In genomic region chr17:16442141-16442540, GRCh38 we compare ENCODE assay signal across 9 cellular contexts. TPM values are rescaled to one million over a fixed set of nuclear protein-coding genes. Genes with fewer than 3 reads are reported as not detected.
A peak's percentile ranks its signal among the peaks of the same experiment; 100 is the strongest.
DNase-seq lines count a peak whose midpoint lies in the region; ATAC-seq and TF ChIP-seq lines count a peak whose summit lies in the region.
"Had no signal": no experiment of that assay in that cellular context is flagged by ENCODE, and none has a peak within 500 bp of the region (broad histone marks: within the 10 kb centered on the region; RNA-seq: fewer than 3 reads in every experiment).

No MANE protein-coding gene starts in this region.

- peak overlapping the region; percentile 51 to 99 (median 94) for H3K9ac ChIP-seq in BLaER1 treated with 17β-estradiol and CSF1 and Interleukin-3, amounts not matched to agents 10 nM and 100 nM

- CTCF ChIA-PET in T-cell (lab: Charles Lee) = interaction anchor here in 1 of 2 donors (0.8 kb wide), 2 partner anchors 9 to 62 kb away, joined by 3 read pairs; no protein-coding TSS in a partner anchor

- H3K27ac ChIP-seq in BLaER1 treated with 17β-estradiol and CSF1 and Interleukin-3, amounts not matched to agents 10 nM and 100 nM = peak overlapping the region in 10 of 11 experiments; percentile 4 to 99 (median 92); a peak in 17 of 22 replicates

- ATAC-seq in T-cell (replicated peaks in 1 of 4) (no peak), HG03565 (IDR thresholded peaks at IDR 0.05; ENCODE audit: unreplicated experiment) (no peak), GM18870 (IDR thresholded peaks at IDR 0.05; ENCODE audit: unreplicated experiment) (no peak), GM19455 (IDR thresholded peaks at IDR 0.05; ENCODE audit: unreplicated experiment) (no peak)

- H3K27ac Mint-ChIP-seq in HFFc6 (peak overlapping the region; percentile 94), T-cell (peak overlapping the region; percentile 62 to 80)

- H3K36me3 Mint-ChIP-seq in HFFc6 (ENCODE audit: low read depth) (peaks cover 61% of the 10 kb centered on the region), T-cell (peaks cover 37% of the 10 kb centered on the region)

- peak overlapping the region; percentile 91 to 99 (median 97) for H3K4me2 ChIP-seq in BLaER1 treated with 17β-estradiol and CSF1 and Interleukin-3, amounts not matched to agents 10 nM and 100 nM

- H3K9me3 Mint-ChIP-seq in HFFc6 (peaks cover 10% of the 10 kb centered on the region; the same call in 1 of the 2 replicates), T-cell (no peaks in the 10 kb centered on the region)

- no peak for TF ChIP-seq CTCF in HFFc6 (IDR thresholded peaks at IDR 0.05)
- TF ChIP-seq CTCF in fibroblast of villous mesenchyme (IDR thresholded peaks at IDR 0.05; ENCODE audit: insufficient read depth, low read depth, low read length) = no peak

- DNase-seq in HFFc6 (no peak), T-cell (no peak), fibroblast of villous mesenchyme (ENCODE audit: low read depth) (peak; percentile 76)
- no peak for DNase-seq in stimulated activated CD8-positive, alpha-beta memory T cell treated with anti-CD3 and anti-CD28 coated beads, Interleukin-4, amount 100 ng/mL, for 48 hours
- DNase-seq: activated CD4-positive, alpha-beta T cell treated with anti-CD3 and anti-CD28 coated beads, Interleukin-2, amount 50 U/mL, for 4 hours had no signal

- no peaks in the 10 kb centered on the region; a peak in 1 of 22 replicates for H3K9me3 ChIP-seq in BLaER1 treated with 17β-estradiol and CSF1 and Interleukin-3, amounts not matched to agents 10 nM and 100 nM (replicated peaks in 1 of 11)

- H3K4me3 Mint-ChIP-seq in HFFc6 (peak overlapping the region; percentile 99), T-cell (peak overlapping the region; percentile 5 to 43 (median 38))

- POLR2A ChIA-PET in T-cell (lab: Charles Lee) = interaction anchor here (1.0 to 1.3 kb wide), 2 partner anchors 61 to 78 kb away, joined by 3 to 4 read pairs; partner anchors contain the start of gene UBB (in 1 of the 2)

- H3K27me3 Mint-ChIP-seq in HFFc6 (ENCODE audit: insufficient read depth) (peaks cover 24% of the 10 kb centered on the region), T-cell (no peaks in the 10 kb centered on the region)

- peaks cover 68 to 77% (median 75%) of the 10 kb centered on the region in 11 experiments for H4K20me1 ChIP-seq in BLaER1 treated with 17β-estradiol and CSF1 and Interleukin-3, amounts not matched to agents 10 nM and 100 nM

- peaks cover 67 to 78% (median 73%) of the 10 kb centered on the region in 11 experiments for H3K36me3 ChIP-seq in BLaER1 treated with 17β-estradiol and CSF1 and Interleukin-3, amounts not matched to agents 10 nM and 100 nM

- H3K4me3 ChIP-seq in BLaER1 treated with 17β-estradiol and CSF1 and Interleukin-3, amounts not matched to agents 10 nM and 100 nM = peak overlapping the region in 9 of 10 experiments; percentile 86 to 99 (median 97); a peak in 16 of 20 replicates
- H3K4me3 ChIP-seq in fibroblast of villous mesenchyme (ENCODE audit: low read depth, low read length) = peak overlapping the region; percentile 13

- H3K4me1 Mint-ChIP-seq in HFFc6 (ENCODE audit: low read depth) (peaks cover 51% of the 10 kb centered on the region), T-cell (peaks cover 47 to 56% (median 50%) of the 10 kb centered on the region in 3 donors)

- peaks cover 54 to 79% (median 72%) of the 10 kb centered on the region in 10 experiments for H3K4me1 ChIP-seq in BLaER1 treated with 17β-estradiol and CSF1 and Interleukin-3, amounts not matched to agents 10 nM and 100 nM

- H3K27me3 ChIP-seq in BLaER1 treated with 17β-estradiol and CSF1 and Interleukin-3, amounts not matched to agents 10 nM and 100 nM = no peaks in the 10 kb centered on the region

RNA-seq across cellular contexts. Expression of gene TRPV2, which starts 26.8 kb away (rescaled TPM):
- total RNA-seq in HFFc6 (2021; fragmentation: NEBNext Ultra II Directional; extraction: Animal tissue kit (Norgen Biotek cat#: 25700)) = 10 to 100 TPM in 4 of 6 experiments, 1 to 10 TPM in 2; 2.9 to 19.5 (median 18.1) TPM
- total RNA-seq in T-cell (100 to 1,000 TPM in 4 of 5 donors, 10 to 100 TPM in 1; 91.3 to 127 (median 122) TPM), fibroblast of villous mesenchyme (53.5 and 106 TPM in 2 replicates)

RNA-seq across cellular contexts. Expression of gene LRRC75A, which starts 49.9 kb away (rescaled TPM):
- under 1 TPM; 0.14 to 0.57 (median 0.27) TPM for total RNA-seq in HFFc6 (2021; fragmentation: NEBNext Ultra II Directional; extraction: Animal tissue kit (Norgen Biotek cat#: 25700))
- total RNA-seq in T-cell (1 to 10 TPM; 3.5 to 7.8 (median 5.4) TPM), fibroblast of villous mesenchyme (0.32 and 2.6 TPM in 2 replicates)
